ENCODE assay signal across 8 cellular contexts in genomic region chr20:35991142-35991771, GRCh38. TPM values are rescaled to one million over a fixed set of nuclear protein-coding genes. Genes with fewer than 3 reads are reported as not detected.
A peak's percentile ranks its signal among the peaks of the same experiment; 100 is the strongest.
DNase-seq lines count a peak whose midpoint lies in the region; ATAC-seq, FAIRE-seq and TF ChIP-seq lines count a peak whose summit lies in the region.

No MANE protein-coding gene starts in this region.

- H3K27me3 Mint-ChIP-seq in stimulated activated memory B cell treated with anti-CD40 and anti-IgM and Interleukin-4, amounts not matched to agents 10 μg/mL and 1 μg/mL and 100 μg/mL, for 72 hours: peaks cover 25% of the 10 kb centered on the region

- H3K4me1 ChIP-seq in RWPE2 (ENCODE audit: insufficient read depth, poor library complexity, severe bottlenecking): peaks cover 4% of the 10 kb centered on the region
- H3K4me1 ChIP-seq in stomach: peaks cover 0 to 6% (median 0%) of the 10 kb centered on the region in 4 donors
- no peaks in the 10 kb centered on the region for H3K4me1 ChIP-seq in sigmoid colon

- H3K9me3 Mint-ChIP-seq in stimulated activated memory B cell treated with anti-CD40 and anti-IgM and Interleukin-4, amounts not matched to agents 10 μg/mL and 1 μg/mL and 100 μg/mL, for 72 hours: no peaks in the 10 kb centered on the region

- WGBS in stomach, 5 donors: 22 to 35% (median 25%) methylated on average over 3 of the region's 3 CpGs
- WGBS in sigmoid colon, 2 donors: 25 to 35% methylated on average over 3 of the region's 3 CpGs

- DNase-seq in GM13976 (ENCODE audit: low spot score) (no peak), RWPE2 (ENCODE audit: low spot score) (no peak), fibroblast of mammary gland (ENCODE audit: low read depth) (peak; percentile 32), stomach (peak; percentile 42), sigmoid colon (no peak)

- H3K36me3 Mint-ChIP-seq in stimulated activated memory B cell treated with anti-CD40 and anti-IgM and Interleukin-4, amounts not matched to agents 10 μg/mL and 1 μg/mL and 100 μg/mL, for 72 hours: no peaks in the 10 kb centered on the region

- ATAC-seq in RWPE2 (ENCODE audit: low read depth) (peak; percentile 47; the same call in 2 of the 3 replicates), GM19351 (IDR thresholded peaks at IDR 0.05; ENCODE audit: unreplicated experiment) (no peak)
- no peak for ATAC-seq in stimulated activated memory B cell treated with anti-CD40 and anti-IgM and Interleukin-4, amounts not matched to agents 10 μg/mL and 1 μg/mL and 100 μg/mL, for 72 hours

- TF ChIP-seq EP300 in stomach (IDR thresholded peaks at IDR 0.05) (no peak), sigmoid colon (IDR thresholded peaks at IDR 0.05) (no peak)

- peaks cover 15% of the 10 kb centered on the region for H3K4me1 Mint-ChIP-seq in stimulated activated memory B cell treated with anti-CD40 and anti-IgM and Interleukin-4, amounts not matched to agents 10 μg/mL and 1 μg/mL and 100 μg/mL, for 72 hours

- H3K27ac ChIP-seq in RWPE2 (ENCODE audit: poor library complexity, severe bottlenecking) (no peak overlapping the region), stomach (no peak overlapping the region), sigmoid colon (no peak overlapping the region)

- no peak overlapping the region for H3K27ac Mint-ChIP-seq in stimulated activated memory B cell treated with anti-CD40 and anti-IgM and Interleukin-4, amounts not matched to agents 10 μg/mL and 1 μg/mL and 100 μg/mL, for 72 hours

- no peak overlapping the region for H3K4me3 Mint-ChIP-seq in stimulated activated memory B cell treated with anti-CD40 and anti-IgM and Interleukin-4, amounts not matched to agents 10 μg/mL and 1 μg/mL and 100 μg/mL, for 72 hours

- TF ChIP-seq POLR2A in stomach (IDR thresholded peaks at IDR 0.05) (no peak), sigmoid colon (IDR thresholded peaks at IDR 0.05) (no peak)

- peak; percentile 49 for FAIRE-seq in A204.1 (lab: Jason Lieb, UNC)

- no peaks in the 10 kb centered on the region for H3K36me3 ChIP-seq in RWPE2 (ENCODE audit: low read depth)
- no peaks in the 10 kb centered on the region for H3K36me3 ChIP-seq in stomach
- H3K36me3 ChIP-seq in sigmoid colon: no peaks in the 10 kb centered on the region

- in situ Hi-C loops in GM13976 (cut with MboI; ENCODE audit: low sequenced_read_pairs, unreplicated experiment): loop anchor here (5.0 to 25.0 kb wide), 2 partner anchors 146 to 446 kb away; no protein-coding TSS in a partner anchor

- no peak overlapping the region for H3K4me3 ChIP-seq in RWPE2 (ENCODE audit: severe bottlenecking)
- no peak overlapping the region for H3K4me3 ChIP-seq in fibroblast of mammary gland (ENCODE audit: control insufficient read depth, low read depth, low read length)
- no peak overlapping the region for H3K4me3 ChIP-seq in stomach
- H3K4me3 ChIP-seq in sigmoid colon: no peak overlapping the region

- H3K27me3 ChIP-seq in RWPE2 (ENCODE audit: insufficient read depth, poor library complexity, severe bottlenecking) (no peaks in the 10 kb centered on the region), stomach (no peaks in the 10 kb centered on the region), sigmoid colon (no peaks in the 10 kb centered on the region)

- H3K9me3 ChIP-seq in RWPE2 (ENCODE audit: severe bottlenecking) (no peaks in the 10 kb centered on the region), stomach (no peaks in the 10 kb centered on the region), sigmoid colon (no peaks in the 10 kb centered on the region)

- intact Hi-C loops in stomach (cut with DNase I; ENCODE audit: low total_unique reads) (loop anchor here (5.0 kb wide), 1 partner anchor 206 kb away; no protein-coding TSS in a partner anchor), sigmoid colon (cut with DNase I) (loop anchor here (5.0 kb wide), 1 partner anchor 206 kb away; no protein-coding TSS in a partner anchor)

- TF ChIP-seq CTCF in GM13976 (IDR thresholded peaks at IDR 0.05; ENCODE audit: borderline replicate concordance, control extremely low read depth, extremely low read depth, insufficient read depth, missing control alignments) (peak; percentile 25), RWPE2 (IDR thresholded peaks at IDR 0.05; ENCODE audit: poor library complexity, severe bottlenecking) (peak; percentile 89), fibroblast of mammary gland (conservative IDR thresholded peaks at IDR 0.05; ENCODE audit: control insufficient read depth, insufficient read depth, low read depth, low read length) (peak; percentile 58), stomach (IDR thresholded peaks at IDR 0.05) (peak in 5 of 7 experiments; percentile 13 to 38 (median 28)), sigmoid colon (IDR thresholded peaks at IDR 0.05) (peak in 1 of 4 experiments; percentile 23)

RNA-seq across cellular contexts. Expression of gene CNBD2, which starts 22.9 kb away (rescaled TPM):
- total RNA-seq in stomach (10 to 100 TPM in 1 of 5 donors, 1 to 10 TPM in 3, not detected in 1; 1.8 to 66.0 (median 9.1) TPM), sigmoid colon (10 to 100 TPM in 1 of 4 donors, 1 to 10 TPM in 3; 1.7 to 14.6 (median 5.2) TPM)
- polyA plus RNA-seq in stomach (10 to 100 TPM in 1 of 3 donors, 1 to 10 TPM in 2; 4.6 to 14.5 (median 7.0) TPM), sigmoid colon (10 to 100 TPM in 1 of 3 donors, 1 to 10 TPM in 2; 6.2 to 10.8 (median 7.1) TPM)

RNA-seq across cellular contexts. Expression of gene SCAND1, which starts 37.0 kb away (rescaled TPM):
- total RNA-seq in stomach (100 to 1,000 TPM in 2 of 5 donors, 10 to 100 TPM in 3; 16.9 to 221 (median 67.4) TPM), sigmoid colon (10 to 100 TPM; 61.2 to 83.1 (median 70.8) TPM)
- polyA plus RNA-seq in stomach (100 to 1,000 TPM; 154 to 246 (median 202) TPM), sigmoid colon (100 to 1,000 TPM; 130 to 191 (median 184) TPM)

Comparison
In these comparisons a context has a peak if more than half of its experiments do, and no peak if none do; other contexts are left out.
1. DNase-seq: peak in fibroblast of mammary gland (single experiment) and stomach (single experiment); none in GM13976 (single experiment), RWPE2 (single experiment) and sigmoid colon (single experiment).